ENCODE assay signal across 7 cellular contexts in genomic region chr12:120487552-120487951, GRCh38. TPM values are rescaled to one million over a fixed set of nuclear protein-coding genes. Genes with fewer than 3 reads are reported as not detected.
DNase-seq lines count a peak whose midpoint lies in the region; TF ChIP-seq lines count a peak whose summit lies in the region.
"Not testable (repeated sequence)": the region's sequence is repeated elsewhere in the genome, so short reads cannot be mapped to it uniquely, and the experiment has no call there.

No MANE protein-coding gene starts in this region.

- not testable (repeated sequence) for H3K9me3 ChIP-seq in adrenal gland (replicated peaks in 1 of 3); mammary epithelial cell (replicated peaks; ENCODE audit: insufficient read depth, low read length); endodermal cell (ENCODE audit: control insufficient read depth, low read length); hepatocyte (ENCODE audit: low read depth); neural progenitor cell (ENCODE audit: low read depth)

- not testable (repeated sequence) for H3K36me3 Mint-ChIP-seq in endodermal cell (ENCODE audit: low read depth)
- H3K36me3 Mint-ChIP-seq in neural progenitor cell = peaks cover 16% of the 10 kb centered on the region

- not testable (repeated sequence) for H3F3A ChIP-seq in neural progenitor cell (ENCODE audit: low read depth)

- H3K4me2 ChIP-seq in mammary epithelial cell (ENCODE audit: insufficient read depth, low read depth, low read length); hepatocyte; neural progenitor cell: not testable (repeated sequence)

- peak in 70 of 76 experiments; percentile 26 to 78 (median 56) for DNase-seq in HUDEP-2 (lab: John Stamatoyannopoulos, UW; ENCODE audit: unreplicated experiment in 76 of 76)
- DNase-seq in adrenal gland = peak; percentile 56 to 82 (median 75)
- DNase-seq in mammary epithelial cell; endodermal cell; hepatocyte (ENCODE audit: low spot score); neural progenitor cell (ENCODE audit: low spot score): not testable (repeated sequence)

- peaks cover 10 to 11% of the 10 kb centered on the region in 2 donors for H3K4me1 ChIP-seq in adrenal gland (replicated peaks in 1 of 2)
- H3K4me1 ChIP-seq in mammary epithelial cell (ENCODE audit: insufficient read depth, low read length); endodermal cell (ENCODE audit: control insufficient read depth, insufficient read depth, low read length); hepatocyte (ENCODE audit: insufficient read depth); neural progenitor cell: not testable (repeated sequence)

- not testable (repeated sequence) for H3K36me3 ChIP-seq in adrenal gland (replicated peaks in 1 of 2); mammary epithelial cell (ENCODE audit: insufficient read depth, low read length); endodermal cell (ENCODE audit: control insufficient read depth, insufficient read depth, low read length); hepatocyte (replicated peaks; ENCODE audit: insufficient read depth, low read depth); neural progenitor cell

- CTCF ChIA-PET in mammary epithelial cell (lab: Charles Lee; ENCODE audit: low non-redundant PET) = not testable (repeated sequence)

- intact Hi-C loops in adrenal gland (cut with DNase I); mammary epithelial cell (cut with micrococcal nuclease): not testable (repeated sequence)

- not testable (repeated sequence) for TF ChIP-seq CTCF in adrenal gland (IDR thresholded peaks at IDR 0.05); mammary epithelial cell (conservative IDR thresholded peaks at IDR 0.05 in 1 of 2, IDR thresholded peaks at IDR 0.05 in 1 of 2; ENCODE audit: extremely low read depth in 1 of 2, insufficient read depth in 1 of 2, low read depth in 1 of 2, low read length in 2 of 2); endodermal cell (conservative IDR thresholded peaks at IDR 0.05); hepatocyte (IDR thresholded peaks at IDR 0.05; ENCODE audit: poor library complexity); neural progenitor cell (IDR thresholded peaks at IDR 0.05)

- H3K4me3 ChIP-seq in adrenal gland; mammary epithelial cell (replicated peaks in 1 of 3; ENCODE audit: insufficient read depth in 1 of 3, low read depth in 2 of 3, low read length in 3 of 3); endodermal cell (ENCODE audit: low read length); hepatocyte; neural progenitor cell: not testable (repeated sequence)

- 34 to 56% (median 44%) methylated on average over 5 to 7 of the region's 7 CpGs for WGBS in adrenal gland, 4 donors
- 97% methylated on average over 5 of the region's 7 CpGs for WGBS in mammary epithelial cell (ENCODE audit: low coverage, missing lambda C conversion rate)
- 93 to 94% methylated on average over 3 to 7 of the region's 7 CpGs for WGBS in endodermal cell (ENCODE audit: insufficient coverage in 1 of 2, insufficient read length in 1 of 2), 2 experiments
- 58% methylated on average over 7 of the region's 7 CpGs for WGBS in hepatocyte (ENCODE audit: low lambda C conversion rate, missing lambda C conversion rate)

- dilution Hi-C loops in mammary epithelial cell (cut with HindIII; ENCODE audit: low sequenced_read_pairs) = loop anchor here (5.0 kb wide), 1 partner anchor 65 kb away; no protein-coding TSS in a partner anchor

- H3K4me1 Mint-ChIP-seq in endodermal cell = peaks cover 12% of the 10 kb centered on the region
- H3K4me1 Mint-ChIP-seq in neural progenitor cell = not testable (repeated sequence)

- TF ChIP-seq POLR2A in adrenal gland (IDR thresholded peaks at IDR 0.05) = not testable (repeated sequence)

- peaks cover 19% of the 10 kb centered on the region for H3K79me2 ChIP-seq in mammary epithelial cell (ENCODE audit: insufficient read depth, low read length)
- H3K79me2 ChIP-seq in hepatocyte; neural progenitor cell (ENCODE audit: low read depth): not testable (repeated sequence)

- not testable (repeated sequence) for H3K9ac ChIP-seq in mammary epithelial cell (ENCODE audit: insufficient read depth, low read length); endodermal cell (ENCODE audit: extremely low read depth, low read length, poor library complexity, severe bottlenecking); neural progenitor cell

- H4K20me1 ChIP-seq in mammary epithelial cell (ENCODE audit: insufficient read depth, low read length); hepatocyte (ENCODE audit: insufficient read depth, poor library complexity, severe bottlenecking); neural progenitor cell (ENCODE audit: low read depth): not testable (repeated sequence)

- in situ Hi-C loops in mammary epithelial cell (cut with MboI; ENCODE audit: low sequenced_read_pairs in 2 of 2) = not testable (repeated sequence)

- H3K9me3 Mint-ChIP-seq in endodermal cell, neural progenitor cell: not testable (repeated sequence)

- H3K9me2 ChIP-seq in hepatocyte (replicated peaks; ENCODE audit: insufficient read depth) = not testable (repeated sequence)

- not testable (repeated sequence) for H3K27me3 ChIP-seq in adrenal gland; mammary epithelial cell (ENCODE audit: insufficient read depth, low read length); endodermal cell (ENCODE audit: control insufficient read depth, insufficient read depth, low read length, poor library complexity, severe bottlenecking); hepatocyte; neural progenitor cell

- TSS peak; percentile 18 for BruUV-seq in mammary epithelial cell (replicated peaks; lab: Mats Ljungman, UMichigan)

- not testable (repeated sequence) for H3K4me3 Mint-ChIP-seq in endodermal cell, neural progenitor cell

- H3K27ac ChIP-seq in adrenal gland (peak overlapping the region in 4 of 5 donors; percentile 24 to 81 (median 61)), hepatocyte (peak overlapping the region; percentile 57), temporal lobe (ENCODE audit: low read depth, low read length) (peak overlapping the region; percentile 69)
- not testable (repeated sequence) for H3K27ac ChIP-seq in mammary epithelial cell (ENCODE audit: insufficient read depth, low read depth, low read length); endodermal cell (ENCODE audit: low read depth, low read length); neural progenitor cell

- not testable (repeated sequence) for H2AFZ ChIP-seq in mammary epithelial cell (ENCODE audit: low read depth, low read length); hepatocyte; neural progenitor cell (replicated peaks)

- not testable (repeated sequence) for H3K27me3 Mint-ChIP-seq in endodermal cell (ENCODE audit: insufficient read depth); neural progenitor cell (ENCODE audit: insufficient read depth, low read depth)

- H3K27ac Mint-ChIP-seq in endodermal cell (peak overlapping the region; percentile 40), neural progenitor cell (peak overlapping the region; percentile 76)

RNA-seq across cellular contexts. Expression of gene DYNLL1, which starts 8.4 kb away (rescaled TPM):
- total RNA-seq in adrenal gland = 100 to 1,000 TPM; 168 to 463 (median 296) TPM
- 100 to 1,000 TPM; 301 to 378 (median 335) TPM for polyA plus RNA-seq in adrenal gland
- 100 to 1,000 TPM; 210 to 390 TPM for total RNA-seq in mammary epithelial cell
- polyA plus RNA-seq in mammary epithelial cell = 723 TPM
- 177 TPM for polyA minus RNA-seq in mammary epithelial cell
- 100 to 1,000 TPM; 326 to 424 TPM for total RNA-seq in endodermal cell
- 494 TPM for polyA plus RNA-seq in endodermal cell (2013, experiment 1 of 2)
- polyA plus RNA-seq in endodermal cell (2013, experiment 2 of 2) = 464 TPM
- 383 and 418 TPM in 2 replicates for total RNA-seq in hepatocyte
- polyA plus RNA-seq in hepatocyte = 630 and 641 TPM in 2 replicates
- 284 and 355 TPM in 2 replicates for total RNA-seq in neural progenitor cell (ENCODE audit: low replicate concordance)
- 220 TPM for total RNA-seq in temporal lobe

RNA-seq across cellular contexts. Expression of gene SRSF9, which starts 18.0 kb away (rescaled TPM):
- total RNA-seq in adrenal gland (100 to 1,000 TPM in 5 of 8 donors, 10 to 100 TPM in 3; 55.5 to 195 (median 140) TPM), mammary epithelial cell (100 to 1,000 TPM in 1 of 2 donors, 10 to 100 TPM in 1; 84.7 to 205 TPM), endodermal cell (100 to 1,000 TPM; 291 to 324 TPM), hepatocyte (157 and 166 TPM in 2 replicates), neural progenitor cell (ENCODE audit: low replicate concordance) (257 and 273 TPM in 2 replicates), temporal lobe (73.8 TPM)
- polyA plus RNA-seq in adrenal gland (100 to 1,000 TPM in 1 of 3 donors, 10 to 100 TPM in 2; 62.5 to 123 (median 75.4) TPM), mammary epithelial cell (143 TPM), hepatocyte (263 and 312 TPM in 2 replicates)
- polyA minus RNA-seq in mammary epithelial cell = 72.0 TPM
- 223 TPM for polyA plus RNA-seq in endodermal cell (2013, experiment 1 of 2)
- 209 TPM for polyA plus RNA-seq in endodermal cell (2013, experiment 2 of 2)

RNA-seq across cellular contexts. Expression of gene GATC, which starts 41.3 kb away (rescaled TPM):
- total RNA-seq in adrenal gland = 10 to 100 TPM; 21.9 to 43.6 (median 31.5) TPM
- 10 to 100 TPM in 1 of 3 donors, 1 to 10 TPM in 2; 9.0 to 29.8 (median 9.3) TPM for polyA plus RNA-seq in adrenal gland
- 10 to 100 TPM; 19.5 to 32.9 TPM for total RNA-seq in mammary epithelial cell
- polyA plus RNA-seq in mammary epithelial cell = 13.2 TPM
- polyA minus RNA-seq in mammary epithelial cell = 32.4 TPM
- total RNA-seq in endodermal cell = 10 to 100 TPM; 24.5 to 33.2 TPM
- polyA plus RNA-seq in endodermal cell (2013, experiment 1 of 2) = 23.9 TPM
- polyA plus RNA-seq in endodermal cell (2013, experiment 2 of 2) = 22.8 TPM
- total RNA-seq in hepatocyte = 35.0 and 36.2 TPM in 2 replicates
- 19.0 and 26.0 TPM in 2 replicates for polyA plus RNA-seq in hepatocyte
- total RNA-seq in neural progenitor cell (ENCODE audit: low replicate concordance) = 21.9 and 29.1 TPM in 2 replicates
- 24.6 TPM for total RNA-seq in temporal lobe

RNA-seq across cellular contexts. Expression of gene TRIAP1, which starts 41.4 kb away (rescaled TPM):
- 10 to 100 TPM in 7 of 8 donors, 1 to 10 TPM in 1; 8.2 to 28.8 (median 19.7) TPM for total RNA-seq in adrenal gland
- polyA plus RNA-seq in adrenal gland = 10 to 100 TPM; 19.2 to 35.6 (median 19.9) TPM
- 10 to 100 TPM; 27.8 to 41.6 TPM for total RNA-seq in mammary epithelial cell
- 42.7 TPM for polyA plus RNA-seq in mammary epithelial cell
- 24.9 TPM for polyA minus RNA-seq in mammary epithelial cell
- total RNA-seq in endodermal cell = 10 to 100 TPM; 31.6 to 34.8 TPM
- 47.9 TPM for polyA plus RNA-seq in endodermal cell (2013, experiment 1 of 2)
- polyA plus RNA-seq in endodermal cell (2013, experiment 2 of 2) = 46.5 TPM
- total RNA-seq in hepatocyte = 43.6 and 43.8 TPM in 2 replicates
- 42.7 and 53.9 TPM in 2 replicates for polyA plus RNA-seq in hepatocyte
- 47.2 and 72.1 TPM in 2 replicates for total RNA-seq in neural progenitor cell (ENCODE audit: low replicate concordance)
- 8.6 TPM for total RNA-seq in temporal lobe

RNA-seq across cellular contexts. Expression of gene COQ5, which starts 41.4 kb away (rescaled TPM):
- total RNA-seq in adrenal gland (10 to 100 TPM; 24.9 to 54.0 (median 34.7) TPM), mammary epithelial cell (10 to 100 TPM; 12.0 to 21.1 TPM), endodermal cell (10 to 100 TPM; 35.5 to 55.1 TPM), hepatocyte (37.0 and 41.0 TPM in 2 replicates), neural progenitor cell (ENCODE audit: low replicate concordance) (66.7 and 72.7 TPM in 2 replicates), temporal lobe (27.5 TPM)
- polyA plus RNA-seq in adrenal gland (10 to 100 TPM; 31.9 to 46.6 (median 34.2) TPM), mammary epithelial cell (22.6 TPM), hepatocyte (38.7 and 40.7 TPM in 2 replicates)
- 79.6 TPM for polyA minus RNA-seq in mammary epithelial cell
- polyA plus RNA-seq in endodermal cell (2013, experiment 1 of 2) = 57.3 TPM
- polyA plus RNA-seq in endodermal cell (2013, experiment 2 of 2) = 51.5 TPM
